15 cellular contexts compared by ENCODE assay signal in the genomic region with DNA sequence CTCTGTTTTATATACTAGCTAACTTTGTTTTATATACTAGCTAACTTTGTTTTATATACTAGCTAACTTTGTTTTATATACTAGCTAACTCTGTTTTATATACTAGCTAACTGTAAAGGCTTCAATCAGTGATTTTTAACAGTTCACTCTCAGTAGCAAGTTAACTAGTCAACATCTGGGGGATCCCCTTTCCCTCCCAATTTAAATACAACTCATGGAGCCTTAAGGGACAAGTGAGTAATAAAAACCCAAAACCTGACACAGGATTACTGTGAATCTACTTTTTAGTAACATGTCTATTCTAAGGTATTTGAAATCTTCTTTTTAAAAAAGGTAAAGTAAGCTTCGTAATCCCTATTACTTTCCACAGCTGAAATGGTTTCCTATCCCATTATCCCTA. TPM values are rescaled to one million over a fixed set of nuclear protein-coding genes. Genes with fewer than 3 reads are reported as not detected.
DNase-seq lines count a peak whose midpoint lies in the region; ATAC-seq and TF ChIP-seq lines count a peak whose summit lies in the region.
"Had no signal": no experiment of that assay in that cellular context is flagged by ENCODE, and none has a peak within 500 bp of the region (broad histone marks: within the 10 kb centered on the region; RNA-seq: fewer than 3 reads in every experiment).

No MANE protein-coding gene starts in this region.

- no peaks in the 10 kb centered on the region for H3K9me3 Mint-ChIP-seq in activated T-cell treated with anti-CD3 and anti-CD28 coated beads, Interleukin-2, amount 50 U/mL, for 4 hours
- H3K9me3 Mint-ChIP-seq in stimulated activated naive CD8-positive, alpha-beta T cell treated with anti-CD3 and anti-CD28 coated beads, Interleukin-15, Interleukin-2, amounts not matched to agents 100 ng/mL and 50 ng/mL, for 24 hours = no peaks in the 10 kb centered on the region
- H3K9me3 Mint-ChIP-seq: activated naive CD8-positive, alpha-beta T cell treated with anti-CD3 and anti-CD28 coated beads, Interleukin-2, amount 10 ng/mL, durations not matched to agents 7 days and 5 days had no signal

- no peak for TF ChIP-seq POLR2A in gastroesophageal sphincter (IDR thresholded peaks at IDR 0.05)

- no peak for DNase-seq in activated T-cell treated with anti-CD3 and anti-CD28 coated beads, Interleukin-2, amount 50 U/mL, for 4 hours
- DNase-seq in activated T-cell treated with anti-CD3 and anti-CD28 coated beads for 4 hours (no peak), T-helper 17 cell (no peak), lower lobe of right lung (no peak), left ventricle myocardium superior (no peak)
- DNase-seq: activated naive CD8-positive, alpha-beta T cell treated with anti-CD3 and anti-CD28 coated beads, Interleukin-2, amount 10 ng/mL, durations not matched to agents 7 days and 5 days; EL; mesendoderm; NCI-H524 treated with DMSO at 0.1 percent for 48 hours; SJCRH30; WERI-Rb-1 had no signal

- peak overlapping the region; percentile 88 for H3K4me3 Mint-ChIP-seq in activated T-cell treated with anti-CD3 and anti-CD28 coated beads, Interleukin-2, amount 50 U/mL, for 4 hours
- no peak overlapping the region for H3K4me3 Mint-ChIP-seq in T-helper 17 cell
- peak overlapping the region; percentile 88 for H3K4me3 Mint-ChIP-seq in stimulated activated naive CD8-positive, alpha-beta T cell treated with anti-CD3 and anti-CD28 coated beads, Interleukin-15, Interleukin-2, amounts not matched to agents 100 ng/mL and 50 ng/mL, for 24 hours

- H3K4me3 ChIP-seq in gastroesophageal sphincter (no peak overlapping the region), lower lobe of right lung (no peak overlapping the region)
- H3K4me3 ChIP-seq: SJCRH30 had no signal

- H3K36me3 ChIP-seq in gastroesophageal sphincter (peaks cover 0 to 5% of the 10 kb centered on the region in 2 donors), lower lobe of right lung (peaks cover 6% of the 10 kb centered on the region)

- H3K27me3 ChIP-seq in gastroesophageal sphincter (no peaks in the 10 kb centered on the region), lower lobe of right lung (ENCODE audit: low read depth) (no peaks in the 10 kb centered on the region)
- H3K27me3 ChIP-seq: dorsolateral prefrontal cortex, SJCRH30 had no signal

- H3K27me3 Mint-ChIP-seq in activated T-cell treated with anti-CD3 and anti-CD28 coated beads, Interleukin-2, amount 50 U/mL, for 4 hours (ENCODE audit: low read depth) = no peaks in the 10 kb centered on the region
- no peaks in the 10 kb centered on the region for H3K27me3 Mint-ChIP-seq in T-helper 17 cell
- no peaks in the 10 kb centered on the region for H3K27me3 Mint-ChIP-seq in stimulated activated naive CD8-positive, alpha-beta T cell treated with anti-CD3 and anti-CD28 coated beads, Interleukin-15, Interleukin-2, amounts not matched to agents 100 ng/mL and 50 ng/mL, for 24 hours
- H3K27me3 Mint-ChIP-seq: activated naive CD8-positive, alpha-beta T cell treated with anti-CD3 and anti-CD28 coated beads, Interleukin-2, amount 10 ng/mL, durations not matched to agents 7 days and 5 days had no signal

- ATAC-seq in activated T-cell treated with anti-CD3 and anti-CD28 coated beads, Interleukin-2, amount 50 U/mL, for 4 hours = peak; percentile 42 to 49
- ATAC-seq in T-helper 17 cell = no peak
- ATAC-seq in gastroesophageal sphincter = no peak
- no peak for ATAC-seq in lower lobe of right lung
- ATAC-seq in left ventricle myocardium superior = no peak
- ATAC-seq in GM18498 (IDR thresholded peaks at IDR 0.05; ENCODE audit: unreplicated experiment) = no peak

- no peak for TF ChIP-seq EP300 in gastroesophageal sphincter (IDR thresholded peaks at IDR 0.05)

- H3K9me3 ChIP-seq in T-helper 17 cell (ENCODE audit: control insufficient read depth, low read length, poor library complexity, severe bottlenecking) = no peaks in the 10 kb centered on the region
- no peaks in the 10 kb centered on the region for H3K9me3 ChIP-seq in gastroesophageal sphincter
- no peaks in the 10 kb centered on the region for H3K9me3 ChIP-seq in lower lobe of right lung
- H3K9me3 ChIP-seq: SJCRH30 had no signal

- peak overlapping the region in 3 of 4 donors; percentile 89 to 94 (median 89) for H3K27ac ChIP-seq in gastroesophageal sphincter
- no peak overlapping the region for H3K27ac ChIP-seq in lower lobe of right lung
- H3K27ac ChIP-seq: WERI-Rb-1 had no signal

- WGBS in gastroesophageal sphincter (ENCODE audit: low coverage in 1 of 2), 2 donors = 85 to 91% methylated on average over 1 of the region's 1 CpG

- H3K27ac Mint-ChIP-seq in T-helper 17 cell = peak overlapping the region; percentile 75
- H3K27ac Mint-ChIP-seq in stimulated activated naive CD8-positive, alpha-beta T cell treated with anti-CD3 and anti-CD28 coated beads, Interleukin-15, Interleukin-2, amounts not matched to agents 100 ng/mL and 50 ng/mL, for 24 hours = peak overlapping the region; percentile 80
- H3K27ac Mint-ChIP-seq: activated naive CD8-positive, alpha-beta T cell treated with anti-CD3 and anti-CD28 coated beads, Interleukin-2, amount 10 ng/mL, durations not matched to agents 7 days and 5 days had no signal

- intact Hi-C loops in lower lobe of right lung (cut with DNase I) = no loop called here
- intact Hi-C loops in left ventricle myocardium superior (cut with micrococcal nuclease) = no loop called here

- H3K36me3 Mint-ChIP-seq in activated T-cell treated with anti-CD3 and anti-CD28 coated beads, Interleukin-2, amount 50 U/mL, for 4 hours (ENCODE audit: insufficient read depth) = peaks cover 14% of the 10 kb centered on the region
- no peaks in the 10 kb centered on the region for H3K36me3 Mint-ChIP-seq in T-helper 17 cell (ENCODE audit: low read depth)
- peaks cover 19% of the 10 kb centered on the region for H3K36me3 Mint-ChIP-seq in stimulated activated naive CD8-positive, alpha-beta T cell treated with anti-CD3 and anti-CD28 coated beads, Interleukin-15, Interleukin-2, amounts not matched to agents 100 ng/mL and 50 ng/mL, for 24 hours (ENCODE audit: low read depth)

- peaks cover 48% of the 10 kb centered on the region for H3K4me1 Mint-ChIP-seq in activated T-cell treated with anti-CD3 and anti-CD28 coated beads, Interleukin-2, amount 50 U/mL, for 4 hours (ENCODE audit: low read depth)
- H3K4me1 Mint-ChIP-seq in T-helper 17 cell = peaks cover 32% of the 10 kb centered on the region
- peaks cover 57% of the 10 kb centered on the region for H3K4me1 Mint-ChIP-seq in stimulated activated naive CD8-positive, alpha-beta T cell treated with anti-CD3 and anti-CD28 coated beads, Interleukin-15, Interleukin-2, amounts not matched to agents 100 ng/mL and 50 ng/mL, for 24 hours (ENCODE audit: low read depth)

- TF ChIP-seq CTCF in gastroesophageal sphincter (IDR thresholded peaks at IDR 0.05) = no peak
- no peak for TF ChIP-seq CTCF in lower lobe of right lung (IDR thresholded peaks at IDR 0.05)

- H3K4me1 ChIP-seq in gastroesophageal sphincter (peaks cover 0 to 67% (median 27%) of the 10 kb centered on the region in 3 donors), lower lobe of right lung (peaks cover 47% of the 10 kb centered on the region)

RNA-seq across cellular contexts. Expression of a gene that starts 32.2 kb away (rescaled TPM):
- total RNA-seq in activated T-cell treated with anti-CD3 and anti-CD28 coated beads, Interleukin-2, amount 50 U/mL, for 4 hours = 10 to 100 TPM; 23.5 to 26.4 (median 24.9) TPM
- total RNA-seq in T-helper 17 cell = 10 to 100 TPM; 18.3 to 22.6 TPM
- 10 to 100 TPM; 15.5 to 47.6 (median 21.6) TPM for total RNA-seq in gastroesophageal sphincter
- 21.7 TPM for total RNA-seq in lower lobe of right lung
- total RNA-seq in left ventricle myocardium superior = 16.8 TPM

RNA-seq across cellular contexts. Expression of a gene that starts 44.4 kb away (rescaled TPM):
- 10 to 100 TPM; 79.8 to 81.3 (median 80.8) TPM for total RNA-seq in activated T-cell treated with anti-CD3 and anti-CD28 coated beads, Interleukin-2, amount 50 U/mL, for 4 hours
- 10 to 100 TPM; 19.0 to 20.5 TPM for total RNA-seq in T-helper 17 cell
- total RNA-seq in gastroesophageal sphincter = 10 to 100 TPM; 25.8 to 48.3 (median 29.2) TPM
- total RNA-seq in lower lobe of right lung = 26.1 TPM
- total RNA-seq in left ventricle myocardium superior = 34.1 TPM

Comparison
In these comparisons a context has a peak if more than half of its experiments do, and no peak if none do; other contexts are left out.
1. ATAC-seq: peak in activated T-cell treated with anti-CD3 and anti-CD28 coated beads, Interleukin-2, amount 50 U/mL, for 4 hours (2 of 2); none in T-helper 17 cell (single experiment), gastroesophageal sphincter (single experiment), lower lobe of right lung (0 of 2), left ventricle myocardium superior (single experiment) and GM18498 (single experiment).